ENCODE assay signal across 7 cellular contexts in genomic region chr7:132469681-132470080, GRCh38.
"Had no signal": no experiment of that assay in that cellular context is flagged by ENCODE, and none has a peak within 500 bp of the region (broad histone marks: within the 10 kb centered on the region; RNA-seq: fewer than 3 reads in every experiment).

No MANE protein-coding gene starts in this region.

- H3K9me3 Mint-ChIP-seq: IgD-negative memory B cell had no signal

- H3K4me1 Mint-ChIP-seq: IgD-negative memory B cell had no signal

- H3K27ac ChIP-seq: HL-60 had no signal

- FAIRE-seq: HepG2, HTR-8/SVneo had no signal

- DNase-seq: IMR-90, KBM-7 had no signal

- H3K36me3 Mint-ChIP-seq: IgD-negative memory B cell had no signal

- H3K4me3 ChIP-seq: K562 had no signal

- H3K4me3 Mint-ChIP-seq: IgD-negative memory B cell had no signal

- ATAC-seq: HepG2, K562 had no signal

- H3K27ac Mint-ChIP-seq: IgD-negative memory B cell had no signal
